8 cellular contexts compared by ENCODE assay signal in genomic region chr1:39516841-39517240, GRCh38. TPM values are rescaled to one million over a fixed set of nuclear protein-coding genes. Genes with fewer than 3 reads are reported as not detected.
"Had no signal": no experiment of that assay in that cellular context is flagged by ENCODE, and none has a peak within 500 bp of the region (broad histone marks: within the 10 kb centered on the region; RNA-seq: fewer than 3 reads in every experiment).

No MANE protein-coding gene starts in this region.

RNA-seq across cellular contexts. Expression of gene BMP8A, which starts 25.4 kb away (rescaled TPM):
- total RNA-seq: liver, lower lobe of right lung, mesothelial cell of epicardium, psoas muscle, stomach had no signal
- polyA plus RNA-seq: immature natural killer cell, liver, mammary epithelial cell, neural cell, stomach had no signal
